1 cellular context compared by ENCODE assay signal in the genomic region with DNA sequence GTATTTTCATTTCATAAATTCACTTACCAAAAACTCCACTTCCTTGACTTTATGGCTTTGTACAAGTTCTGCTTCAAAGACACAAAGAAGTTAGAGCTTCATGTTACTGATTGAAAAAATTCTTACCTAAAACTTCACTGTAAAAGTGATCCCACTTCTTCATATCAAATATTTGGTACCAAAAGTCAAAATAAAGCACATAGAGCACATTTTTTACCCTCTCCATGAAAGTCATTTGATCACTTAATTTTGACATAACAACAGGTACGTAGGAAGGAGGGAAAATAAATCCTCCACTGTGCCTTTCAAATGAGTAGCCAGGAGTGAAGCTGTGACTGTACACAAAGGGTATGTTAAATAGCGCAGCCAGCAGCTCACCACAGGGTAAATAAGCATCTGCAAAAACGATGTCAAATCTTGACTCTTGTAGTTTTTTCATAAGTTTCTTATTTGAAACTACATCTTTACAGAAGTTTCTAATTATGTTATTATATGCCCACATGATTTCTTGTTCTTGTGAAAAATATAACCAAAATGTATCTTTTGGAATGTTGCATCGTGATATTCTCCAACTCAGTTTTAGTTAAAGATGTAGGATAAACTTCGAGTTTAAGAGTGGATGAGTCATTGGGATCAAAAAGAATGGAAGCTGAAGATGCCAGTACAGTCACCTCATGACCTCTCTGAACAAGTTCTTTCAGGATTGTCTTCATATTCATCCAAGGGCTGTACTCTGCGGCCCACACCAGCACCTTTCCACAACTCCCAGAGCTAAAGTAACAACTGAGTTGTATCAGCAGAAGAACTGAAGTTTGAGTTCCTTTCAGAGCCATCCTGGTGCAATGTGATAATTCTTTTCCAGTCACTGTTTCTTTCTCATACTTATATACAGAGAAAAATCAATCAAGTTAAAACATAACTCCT.
TF ChIP-seq lines count a peak whose summit lies in the region.

No MANE protein-coding gene starts in this region.

TF ChIP-seq in HepG2, 621 proteins besides CTCF, POLR2A, EP300 and RAD21 (continued from another document and continues in another):
- TF ChIP-seq ZBTB25 (CRISPR knock-in tag; IDR thresholded peaks at IDR 0.05) = peak; percentile 1; the same call in 1 of the 2 replicates
- TF ChIP-seq DMAP1 (CRISPR knock-in tag; IDR thresholded peaks at IDR 0.05) = 0 out of 2 replicates have a peak, but pooled peaks have one; percentile 28
- 0 out of 2 replicates have a peak, but pooled peaks have one; percentile 23 for TF ChIP-seq ZNF574 (CRISPR knock-in tag; IDR thresholded peaks at IDR 0.05)
- TF ChIP-seq ZGPAT (CRISPR knock-in tag; IDR thresholded peaks at IDR 0.05) = peak; percentile 87
- 0 out of 2 replicates have a peak, but pooled peaks have one; percentile 25 for TF ChIP-seq SIX1 (CRISPR knock-in tag; IDR thresholded peaks at IDR 0.05; ENCODE audit: borderline replicate concordance)
- TF ChIP-seq, protein P1, sequence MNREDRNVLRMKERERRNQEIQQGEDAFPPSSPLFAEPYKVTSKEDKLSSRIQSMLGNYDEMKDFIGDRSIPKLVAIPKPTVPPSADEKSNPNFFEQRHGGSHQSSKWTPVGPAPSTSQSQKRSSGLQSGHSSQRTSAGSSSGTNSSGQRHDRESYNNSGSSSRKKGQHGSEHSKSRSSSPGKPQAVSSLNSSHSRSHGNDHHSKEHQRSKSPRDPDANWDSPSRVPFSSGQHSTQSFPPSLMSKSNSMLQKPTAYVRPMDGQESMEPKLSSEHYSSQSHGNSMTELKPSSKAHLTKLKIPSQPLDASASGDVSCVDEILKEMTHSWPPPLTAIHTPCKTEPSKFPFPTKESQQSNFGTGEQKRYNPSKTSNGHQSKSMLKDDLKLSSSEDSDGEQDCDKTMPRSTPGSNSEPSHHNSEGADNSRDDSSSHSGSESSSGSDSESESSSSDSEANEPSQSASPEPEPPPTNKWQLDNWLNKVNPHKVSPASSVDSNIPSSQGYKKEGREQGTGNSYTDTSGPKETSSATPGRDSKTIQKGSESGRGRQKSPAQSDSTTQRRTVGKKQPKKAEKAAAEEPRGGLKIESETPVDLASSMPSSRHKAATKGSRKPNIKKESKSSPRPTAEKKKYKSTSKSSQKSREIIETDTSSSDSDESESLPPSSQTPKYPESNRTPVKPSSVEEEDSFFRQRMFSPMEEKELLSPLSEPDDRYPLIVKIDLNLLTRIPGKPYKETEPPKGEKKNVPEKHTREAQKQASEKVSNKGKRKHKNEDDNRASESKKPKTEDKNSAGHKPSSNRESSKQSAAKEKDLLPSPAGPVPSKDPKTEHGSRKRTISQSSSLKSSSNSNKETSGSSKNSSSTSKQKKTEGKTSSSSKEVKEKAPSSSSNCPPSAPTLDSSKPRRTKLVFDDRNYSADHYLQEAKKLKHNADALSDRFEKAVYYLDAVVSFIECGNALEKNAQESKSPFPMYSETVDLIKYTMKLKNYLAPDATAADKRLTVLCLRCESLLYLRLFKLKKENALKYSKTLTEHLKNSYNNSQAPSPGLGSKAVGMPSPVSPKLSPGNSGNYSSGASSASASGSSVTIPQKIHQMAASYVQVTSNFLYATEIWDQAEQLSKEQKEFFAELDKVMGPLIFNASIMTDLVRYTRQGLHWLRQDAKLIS (CRISPR knock-in tag; IDR thresholded peaks at IDR 0.05) = peak; percentile 100
- TF ChIP-seq, protein P2, sequence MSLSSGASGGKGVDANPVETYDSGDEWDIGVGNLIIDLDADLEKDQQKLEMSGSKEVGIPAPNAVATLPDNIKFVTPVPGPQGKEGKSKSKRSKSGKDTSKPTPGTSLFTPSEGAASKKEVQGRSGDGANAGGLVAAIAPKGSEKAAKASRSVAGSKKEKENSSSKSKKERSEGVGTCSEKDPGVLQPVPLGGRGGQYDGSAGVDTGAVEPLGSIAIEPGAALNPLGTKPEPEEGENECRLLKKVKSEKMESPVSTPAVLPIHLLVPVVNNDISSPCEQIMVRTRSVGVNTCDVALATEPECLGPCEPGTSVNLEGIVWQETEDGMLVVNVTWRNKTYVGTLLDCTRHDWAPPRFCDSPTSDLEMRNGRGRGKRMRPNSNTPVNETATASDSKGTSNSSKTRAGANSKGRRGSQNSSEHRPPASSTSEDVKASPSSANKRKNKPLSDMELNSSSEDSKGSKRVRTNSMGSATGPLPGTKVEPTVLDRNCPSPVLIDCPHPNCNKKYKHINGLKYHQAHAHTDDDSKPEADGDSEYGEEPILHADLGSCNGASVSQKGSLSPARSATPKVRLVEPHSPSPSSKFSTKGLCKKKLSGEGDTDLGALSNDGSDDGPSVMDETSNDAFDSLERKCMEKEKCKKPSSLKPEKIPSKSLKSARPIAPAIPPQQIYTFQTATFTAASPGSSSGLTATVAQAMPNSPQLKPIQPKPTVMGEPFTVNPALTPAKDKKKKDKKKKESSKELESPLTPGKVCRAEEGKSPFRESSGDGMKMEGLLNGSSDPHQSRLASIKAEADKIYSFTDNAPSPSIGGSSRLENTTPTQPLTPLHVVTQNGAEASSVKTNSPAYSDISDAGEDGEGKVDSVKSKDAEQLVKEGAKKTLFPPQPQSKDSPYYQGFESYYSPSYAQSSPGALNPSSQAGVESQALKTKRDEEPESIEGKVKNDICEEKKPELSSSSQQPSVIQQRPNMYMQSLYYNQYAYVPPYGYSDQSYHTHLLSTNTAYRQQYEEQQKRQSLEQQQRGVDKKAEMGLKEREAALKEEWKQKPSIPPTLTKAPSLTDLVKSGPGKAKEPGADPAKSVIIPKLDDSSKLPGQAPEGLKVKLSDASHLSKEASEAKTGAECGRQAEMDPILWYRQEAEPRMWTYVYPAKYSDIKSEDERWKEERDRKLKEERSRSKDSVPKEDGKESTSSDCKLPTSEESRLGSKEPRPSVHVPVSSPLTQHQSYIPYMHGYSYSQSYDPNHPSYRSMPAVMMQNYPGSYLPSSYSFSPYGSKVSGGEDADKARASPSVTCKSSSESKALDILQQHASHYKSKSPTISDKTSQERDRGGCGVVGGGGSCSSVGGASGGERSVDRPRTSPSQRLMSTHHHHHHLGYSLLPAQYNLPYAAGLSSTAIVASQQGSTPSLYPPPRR (CRISPR knock-in tag; IDR thresholded peaks at IDR 0.05; ENCODE audit: borderline replicate concordance) = peak; percentile 44; the same call in 1 of the 2 replicates
- TF ChIP-seq, protein P3, sequence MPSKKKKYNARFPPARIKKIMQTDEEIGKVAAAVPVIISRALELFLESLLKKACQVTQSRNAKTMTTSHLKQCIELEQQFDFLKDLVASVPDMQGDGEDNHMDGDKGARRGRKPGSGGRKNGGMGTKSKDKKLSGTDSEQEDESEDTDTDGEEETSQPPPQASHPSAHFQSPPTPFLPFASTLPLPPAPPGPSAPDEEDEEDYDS (CRISPR knock-in tag; IDR thresholded peaks at IDR 0.05) = peak; percentile 89
- TF ChIP-seq FOSL1 (CRISPR knock-in tag; IDR thresholded peaks at IDR 0.05; ENCODE audit: borderline replicate concordance) = peak; percentile 22; the same call in 1 of the 2 replicates
- TF ChIP-seq SPEN (CRISPR knock-in tag; IDR thresholded peaks at IDR 0.05; ENCODE audit: low read depth) = 0 out of 2 replicates have a peak, but pooled peaks have one; percentile 19
- peak; percentile 25; the same call in 1 of the 2 replicates for TF ChIP-seq ISX (CRISPR knock-in tag; conservative IDR thresholded peaks at IDR 0.05)
- peak in 1 of 2 experiments; percentile 59; a peak in 1 of 4 replicates for TF ChIP-seq REST (IDR thresholded peaks at IDR 0.05; ENCODE audit: borderline replicate concordance in 1 of 2, low read depth in 1 of 2, low read length in 2 of 2)
- 0 out of 2 replicates have a peak, but pooled peaks have one; percentile 19 for TF ChIP-seq ZNF232 (CRISPR knock-in tag; IDR thresholded peaks at IDR 0.05; ENCODE audit: borderline replicate concordance)
- 0 out of 2 replicates have a peak, but pooled peaks have one; percentile 33 for TF ChIP-seq ZBTB20 (CRISPR knock-in tag; IDR thresholded peaks at IDR 0.05; ENCODE audit: borderline replicate concordance, low read depth)
- 0 out of 2 replicates have a peak, but pooled peaks have one; percentile 47 for TF ChIP-seq HOXD1 (CRISPR knock-in tag; IDR thresholded peaks at IDR 0.05)
- TF ChIP-seq SP140L (CRISPR knock-in tag; IDR thresholded peaks at IDR 0.05; ENCODE audit: borderline replicate concordance) = 0 out of 2 replicates have a peak, but pooled peaks have one; percentile 48
- TF ChIP-seq RARA (CRISPR knock-in tag; IDR thresholded peaks at IDR 0.05) = peak; percentile 76
- TF ChIP-seq JUND (CRISPR knock-in tag; IDR thresholded peaks at IDR 0.05) = peak; percentile 37; the same call in 1 of the 2 replicates
- peak; percentile 57 for TF ChIP-seq ATF2 (CRISPR knock-in tag; IDR thresholded peaks at IDR 0.05)
- peak; percentile 26; the same call in 1 of the 2 replicates for TF ChIP-seq RXRA (CRISPR knock-in tag; IDR thresholded peaks at IDR 0.05)
- peak; percentile 30; the same call in 1 of the 2 replicates for TF ChIP-seq YEATS4 (CRISPR knock-in tag; IDR thresholded peaks at IDR 0.05; ENCODE audit: borderline replicate concordance)
- TF ChIP-seq BORCS8-MEF2B (CRISPR knock-in tag; IDR thresholded peaks at IDR 0.05) = peak; percentile 50; the same call in 1 of the 2 replicates
- peak; percentile 28; the same call in 1 of the 2 replicates for TF ChIP-seq THAP11 (CRISPR knock-in tag; IDR thresholded peaks at IDR 0.05)
- peak; percentile 8; the same call in 1 of the 2 replicates for TF ChIP-seq STAG1 (CRISPR knock-in tag; IDR thresholded peaks at IDR 0.05)
- peak; percentile 94 for TF ChIP-seq FOXJ3 (CRISPR knock-in tag; IDR thresholded peaks at IDR 0.05; ENCODE audit: borderline replicate concordance)
- TF ChIP-seq JUNB (CRISPR knock-in tag; IDR thresholded peaks at IDR 0.05; ENCODE audit: borderline replicate concordance) = 0 out of 2 replicates have a peak, but pooled peaks have one; percentile 9
- peak; percentile 95 for TF ChIP-seq NCOA2 (CRISPR knock-in tag; IDR thresholded peaks at IDR 0.05)
- 0 out of 2 replicates have a peak, but pooled peaks have one; percentile 55 for TF ChIP-seq PITX1 (CRISPR knock-in tag; IDR thresholded peaks at IDR 0.05)
- TF ChIP-seq TBX2 (CRISPR knock-in tag; IDR thresholded peaks at IDR 0.05; ENCODE audit: borderline replicate concordance) = 0 out of 2 replicates have a peak, but pooled peaks have one; percentile 15
